9 cellular contexts compared by ENCODE assay signal in the genomic region with DNA sequence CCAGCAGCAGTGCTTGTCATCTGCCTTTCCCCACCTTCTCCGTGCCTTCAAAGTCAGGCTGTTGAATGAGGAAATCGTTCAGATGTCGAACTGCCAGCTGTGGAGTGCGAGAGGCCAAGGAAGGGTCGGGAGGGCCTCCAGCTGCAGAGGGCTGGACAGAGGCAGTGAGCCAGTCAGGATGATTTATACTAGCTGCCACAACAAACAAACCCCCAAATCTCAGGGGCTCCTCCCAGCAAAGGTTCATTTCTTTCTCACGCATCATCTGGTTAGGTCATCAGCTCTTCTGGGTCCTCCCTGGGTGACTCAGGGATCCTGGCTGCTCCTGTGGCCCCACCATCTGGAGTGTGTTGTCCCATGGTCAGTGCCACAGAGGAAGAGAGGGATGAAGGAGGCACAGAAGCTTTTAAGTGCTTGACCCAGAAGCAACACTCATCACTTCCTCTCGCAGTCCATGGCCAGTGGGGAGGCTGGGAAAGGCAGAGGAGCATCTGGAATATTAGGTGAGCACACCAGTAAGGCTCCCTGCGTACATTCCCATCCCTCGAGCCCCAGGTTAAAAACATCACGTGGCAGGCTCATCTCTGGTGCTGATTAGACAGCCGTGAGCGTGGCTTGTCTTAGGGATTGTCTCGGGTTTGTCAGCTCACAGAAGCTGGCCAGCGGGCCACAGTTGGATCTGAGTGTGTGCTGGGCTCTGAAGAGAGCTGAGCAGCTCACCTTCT.
DNase-seq lines count a peak whose midpoint lies in the region; ATAC-seq and TF ChIP-seq lines count a peak whose summit lies in the region.
"Had no signal": no experiment of that assay in that cellular context is flagged by ENCODE, and none has a peak within 500 bp of the region (broad histone marks: within the 10 kb centered on the region; RNA-seq: fewer than 3 reads in every experiment).

No MANE protein-coding gene starts in this region.

- POLR2A ChIA-PET in HCT116 (lab: Charles Lee): interaction anchor here (1.2 kb wide), 1 partner anchor 86 kb away, joined by 3 read pairs; no protein-coding TSS in a partner anchor
- POLR2A ChIA-PET in CD8-positive, alpha-beta memory T cell (lab: Charles Lee): no interaction called here

- H3K27me3 Mint-ChIP-seq in CD8-positive, alpha-beta memory T cell: no peaks in the 10 kb centered on the region

- peak; percentile 53 for DNase-seq in HCT116 (ENCODE audit: low read depth, low spot score)
- DNase-seq in amniotic stem cell (lab: John Stamatoyannopoulos, UW): peak; percentile 90
- DNase-seq in right cardiac atrium: peak; percentile 83 to 84 (median 84)
- DNase-seq in smooth muscle cell (lab: John Stamatoyannopoulos, UW; ENCODE audit: unreplicated experiment): no peak
- DNase-seq in germinal center (ENCODE audit: low spot score): no peak
- DNase-seq in CD8-positive, alpha-beta memory T cell: no peak
- DNase-seq: retina had no signal

- H3K4me1 Mint-ChIP-seq in CD8-positive, alpha-beta memory T cell: peaks cover 0 to 6% (median 0%) of the 10 kb centered on the region in 3 donors

- no TSS peak for BruUV-seq in HCT116 (replicated peaks; lab: Mats Ljungman, UMichigan)

- RAD21 ChIA-PET in HCT116 (lab: Charles Lee; ENCODE audit: low non-redundant PET in 1 of 2, low total read pairs in 2 of 2, uncharacterized antibody in 2 of 2, unreplicated experiment in 2 of 2): interaction anchor here in 1 of 2 experiments (0.5 to 1.0 kb wide), 2 partner anchors 194 to 195 kb away, joined by 3 to 4 read pairs; partner anchors contain the start of gene GRK5

- no peak overlapping the region for H3K4me3 Mint-ChIP-seq in CD8-positive, alpha-beta memory T cell

- H3K79me2 ChIP-seq in HCT116 (ENCODE audit: insufficient read depth, low read length): no peaks in the 10 kb centered on the region
- no peaks in the 10 kb centered on the region for H3K79me2 ChIP-seq in smooth muscle cell (ENCODE audit: low read depth)

- peaks cover 8 to 15% of the 10 kb centered on the region in 2 experiments; a peak in 3 of 4 replicates for H3K4me1 ChIP-seq in HCT116 (ENCODE audit: control insufficient read depth in 1 of 2, insufficient read depth in 2 of 2, low read length in 2 of 2)
- H3K4me1 ChIP-seq in right cardiac atrium (ENCODE audit: control insufficient read depth, insufficient read depth, low read length): peaks cover 13% of the 10 kb centered on the region
- H3K4me1 ChIP-seq in smooth muscle cell (ENCODE audit: low read depth): peaks cover 10% of the 10 kb centered on the region
- no peaks in the 10 kb centered on the region for H3K4me1 ChIP-seq in CD8-positive, alpha-beta memory T cell (ENCODE audit: insufficient read depth, low read length)

- CTCF ChIA-PET in HCT116 (lab: Charles Lee): interaction anchor here (0.6 kb wide), 1 partner anchor 44 kb away, joined by 3 read pairs; no protein-coding TSS in a partner anchor
- CTCF ChIA-PET in CD8-positive, alpha-beta memory T cell (lab: Charles Lee): interaction anchor here (1.1 kb wide), 1 partner anchor 196 kb away, joined by 4 read pairs; no protein-coding TSS in a partner anchor

- H3K27ac ChIP-seq in HCT116 (ENCODE audit: low read depth, low read length) (no peak overlapping the region), right cardiac atrium (ENCODE audit: low read length) (peak overlapping the region; percentile 60), smooth muscle cell (ENCODE audit: low read depth) (peak overlapping the region; percentile 72)
- H3K27ac ChIP-seq in CD8-positive, alpha-beta memory T cell (ENCODE audit: low read depth, low read length): no peak overlapping the region

- intact Hi-C loops in HCT116 (cut with micrococcal nuclease) (no loop called here), right cardiac atrium (cut with DNase I) (no loop called here)

- no peak for TF ChIP-seq CTCF in HCT116 (IDR thresholded peaks at IDR 0.05 in 2 of 3, conservative IDR thresholded peaks at IDR 0.05 in 1 of 3; ENCODE audit: borderline replicate concordance in 1 of 3, insufficient read depth in 1 of 3, low read depth in 2 of 3, low read length in 2 of 3)
- TF ChIP-seq CTCF in smooth muscle cell (IDR thresholded peaks at IDR 0.05; ENCODE audit: borderline replicate concordance, insufficient read depth, poor library complexity, severe bottlenecking): no peak

- H3K4me3 ChIP-seq in HCT116 (replicated peaks in 1 of 2; ENCODE audit: low read depth in 1 of 2, low read length in 2 of 2): no peak overlapping the region
- no peak overlapping the region for H3K4me3 ChIP-seq in right cardiac atrium (ENCODE audit: low read length)
- no peak overlapping the region for H3K4me3 ChIP-seq in smooth muscle cell
- H3K4me3 ChIP-seq in CD8-positive, alpha-beta memory T cell (ENCODE audit: low read length): no peak overlapping the region

- peak overlapping the region; percentile 11; the same call in 1 of the 2 replicates for H3K9ac ChIP-seq in HCT116 (ENCODE audit: low read length)
- H3K9ac ChIP-seq in smooth muscle cell (ENCODE audit: low read depth): peak overlapping the region; percentile 49

- no peak for TF ChIP-seq POLR2A in HCT116 (IDR thresholded peaks at IDR 0.05; ENCODE audit: borderline replicate concordance, extremely low read depth, insufficient read depth, insufficient read length)

- H3K36me3 ChIP-seq in HCT116 (ENCODE audit: control insufficient read depth in 1 of 2, insufficient read depth in 2 of 2, low read length in 2 of 2) (no peaks in the 10 kb centered on the region), smooth muscle cell (ENCODE audit: low read depth) (no peaks in the 10 kb centered on the region)
- no peaks in the 10 kb centered on the region for H3K36me3 ChIP-seq in CD8-positive, alpha-beta memory T cell (ENCODE audit: insufficient read depth, low read length)

- peak overlapping the region; percentile 54 for H3K4me2 ChIP-seq in HCT116 (ENCODE audit: low read length)
- H3K4me2 ChIP-seq in smooth muscle cell: peak overlapping the region; percentile 2

- H2AFZ ChIP-seq in HCT116 (ENCODE audit: low read depth, low read length, poor library complexity, severe bottlenecking): no peak overlapping the region
- H2AFZ ChIP-seq in smooth muscle cell (ENCODE audit: low read depth): no peak overlapping the region

- no peaks in the 10 kb centered on the region for H3F3A ChIP-seq in smooth muscle cell (ENCODE audit: low read depth)

- ATAC-seq in HCT116: peak; percentile 76
- ATAC-seq in right cardiac atrium: peak; percentile 75 to 93
- ATAC-seq in GM21423 (IDR thresholded peaks at IDR 0.05; ENCODE audit: unreplicated experiment): no peak
- no peak for ATAC-seq in GM21390 (IDR thresholded peaks at IDR 0.05; ENCODE audit: unreplicated experiment)

- no peaks in the 10 kb centered on the region for H3K27me3 ChIP-seq in HCT116 (ENCODE audit: insufficient read depth, low read length)
- no peaks in the 10 kb centered on the region for H3K27me3 ChIP-seq in right cardiac atrium (ENCODE audit: control insufficient read depth, insufficient read depth)
- no peaks in the 10 kb centered on the region for H3K27me3 ChIP-seq in smooth muscle cell (ENCODE audit: low read depth)
- H3K27me3 ChIP-seq in CD8-positive, alpha-beta memory T cell (ENCODE audit: insufficient read depth, low read length, poor library complexity, severe bottlenecking): no peaks in the 10 kb centered on the region

- H3K9me3 ChIP-seq in HCT116 (ENCODE audit: control insufficient read depth in 1 of 2, insufficient read depth in 1 of 2, low read depth in 1 of 2, low read length in 2 of 2) (no peaks in the 10 kb centered on the region), right cardiac atrium (ENCODE audit: control insufficient read depth, low read length) (no peaks in the 10 kb centered on the region), smooth muscle cell (replicated peaks; ENCODE audit: low read depth) (no peaks in the 10 kb centered on the region)
- no peaks in the 10 kb centered on the region for H3K9me3 ChIP-seq in CD8-positive, alpha-beta memory T cell (ENCODE audit: low read length)

- peak overlapping the region in 1 of 8 donors; percentile 70 for H3K27ac Mint-ChIP-seq in CD8-positive, alpha-beta memory T cell

- WGBS in right cardiac atrium: 40% methylated on average over 14 of the region's 14 CpGs
- 39% methylated on average over 14 of the region's 14 CpGs for WGBS in smooth muscle cell (ENCODE audit: low lambda C conversion rate)

- H3K36me3 Mint-ChIP-seq in CD8-positive, alpha-beta memory T cell: peaks cover 0 to 30% (median 8%) of the 10 kb centered on the region in 3 donors

- H3K9me3 Mint-ChIP-seq in CD8-positive, alpha-beta memory T cell: no peaks in the 10 kb centered on the region

- no peaks in the 10 kb centered on the region for H3K9me2 ChIP-seq in HCT116 (ENCODE audit: insufficient read depth)

- H4K20me1 ChIP-seq in HCT116 (ENCODE audit: insufficient read depth) (no peaks in the 10 kb centered on the region), smooth muscle cell (ENCODE audit: low read depth) (no peaks in the 10 kb centered on the region)

- no peak for TF ChIP-seq RAD21 in HCT116 (IDR thresholded peaks at IDR 0.05; ENCODE audit: low read depth)

TF ChIP-seq in HCT116, 20 proteins besides CTCF, POLR2A, EP300 and RAD21:
- TF ChIP-seq FOSL1 (IDR thresholded peaks at IDR 0.05; ENCODE audit: low read depth) (peak; percentile 67), TCF7L2 (IDR thresholded peaks at IDR 0.05; ENCODE audit: borderline replicate concordance, extremely low read depth, insufficient read depth, insufficient read length) (no peak), SP1 (IDR thresholded peaks at IDR 0.05; ENCODE audit: low read depth) (peak; percentile 57; the same call in 1 of the 2 replicates)

Comparison
In these comparisons a context has a peak if more than half of its experiments do, and no peak if none do; other contexts are left out.
1. ATAC-seq: peak in HCT116 (single experiment) and right cardiac atrium (2 of 2); none in GM21423 (single experiment) and GM21390 (single experiment).
2. DNase-seq: peak in HCT116 (single experiment), amniotic stem cell (single experiment) and right cardiac atrium (3 of 3); none in smooth muscle cell (single experiment), germinal center (single experiment) and CD8-positive, alpha-beta memory T cell (0 of 5).
3. H3K27ac ChIP-seq: peak in right cardiac atrium (single experiment) and smooth muscle cell (single experiment); none in HCT116 (single experiment) and CD8-positive, alpha-beta memory T cell (single experiment).